In genomic region chr19:38898788-38899446, GRCh38 we compare ENCODE assay signal across 8 cellular contexts. TPM values are rescaled to one million over a fixed set of nuclear protein-coding genes. Genes with fewer than 3 reads are reported as not detected.
DNase-seq lines count a peak whose midpoint lies in the region; ATAC-seq, FAIRE-seq and TF ChIP-seq lines count a peak whose summit lies in the region.

No MANE protein-coding gene starts in this region.

- no peaks in the 10 kb centered on the region for H4K20me1 ChIP-seq in BLaER1
- H4K20me1 ChIP-seq in astrocyte (ENCODE audit: insufficient read depth, low read length): peaks cover 7% of the 10 kb centered on the region

- no peaks in the 10 kb centered on the region for H3K27me3 Mint-ChIP-seq in astrocyte (ENCODE audit: low read depth, unreplicated experiment)

- 25% methylated on average over 25 of the region's 25 CpGs for WGBS in HUES64
- WGBS in stomach, 5 donors: 4 to 9% (median 8%) methylated on average over 14 to 25 of the region's 25 CpGs

- H3K9me3 ChIP-seq in BLaER1: peaks cover 3% of the 10 kb centered on the region; the same call in 1 of the 2 replicates
- 0 out of 2 replicates have a peak, but pooled peaks cover 5% of the 10 kb centered on the region for H3K9me3 ChIP-seq in HUES64 (ENCODE audit: insufficient read depth, low read depth, low read length)
- no peaks in the 10 kb centered on the region for H3K9me3 ChIP-seq in astrocyte (ENCODE audit: insufficient read depth, low read depth, low read length)
- peaks cover 0 to 3% of the 10 kb centered on the region in 2 donors for H3K9me3 ChIP-seq in kidney (ENCODE audit: control insufficient read depth in 1 of 2, low read length in 2 of 2)
- no peaks in the 10 kb centered on the region for H3K9me3 ChIP-seq in stomach

- no peak for FAIRE-seq in astrocyte (lab: Jason Lieb, UNC)
- no peak for FAIRE-seq in kidney (lab: Jason Lieb, UNC)

- no peak for TF ChIP-seq CTCF in astrocyte (IDR thresholded peaks at IDR 0.05; ENCODE audit: insufficient read depth, low read depth, low read length)
- TF ChIP-seq CTCF in kidney (IDR thresholded peaks at IDR 0.05; ENCODE audit: borderline replicate concordance, extremely low read depth, insufficient read depth): no peak
- TF ChIP-seq CTCF in stomach (IDR thresholded peaks at IDR 0.05): no peak

- no peak for TF ChIP-seq EP300 in stomach (IDR thresholded peaks at IDR 0.05)

- H2AFZ ChIP-seq in astrocyte (ENCODE audit: low read depth, low read length): peak overlapping the region; percentile 95

- H3K4me2 ChIP-seq in BLaER1: peak overlapping the region; percentile 97
- H3K4me2 ChIP-seq in astrocyte (ENCODE audit: low read length): peak overlapping the region; percentile 89

- peak overlapping the region; percentile 87 for H3K4me3 ChIP-seq in BLaER1
- H3K4me3 ChIP-seq in HUES64 (ENCODE audit: low read length): peak overlapping the region; percentile 92
- H3K4me3 ChIP-seq in astrocyte (ENCODE audit: insufficient read depth, low read depth, low read length): peak overlapping the region; percentile 86
- peak overlapping the region; percentile 74 to 95 for H3K4me3 ChIP-seq in kidney (ENCODE audit: low read length in 2 of 2)
- peak overlapping the region; percentile 64 to 96 (median 74) for H3K4me3 ChIP-seq in stomach

- DNase-seq in astrocyte (ENCODE audit: low read depth) (peak; percentile 10), kidney (no peak), stomach (peak; percentile 27), NCI-H2196 treated with DMSO at 0.1 percent for 48 hours (lab: John Stamatoyannopoulos, UW; ENCODE audit: unreplicated experiment) (no peak), NCI-H2081 (lab: John Stamatoyannopoulos, UW) (no peak)

- peak overlapping the region; percentile 90 for H3K4me3 Mint-ChIP-seq in astrocyte (ENCODE audit: unreplicated experiment)

- ATAC-seq in GM18511 (IDR thresholded peaks at IDR 0.05; ENCODE audit: unreplicated experiment): no peak

- H3K27ac ChIP-seq in BLaER1 (peak overlapping the region; percentile 78), HUES64 (ENCODE audit: low read depth, low read length) (no peak overlapping the region), astrocyte (ENCODE audit: low read depth, low read length) (peak overlapping the region; percentile 92), kidney (ENCODE audit: low read depth in 2 of 2, low read length in 2 of 2) (peak overlapping the region; percentile 79 to 80), stomach (peak overlapping the region; percentile 89 to 99 (median 95))

- no peak for TF ChIP-seq POLR2A in stomach (IDR thresholded peaks at IDR 0.05)

- H3K36me3 Mint-ChIP-seq in astrocyte (ENCODE audit: low read depth, unreplicated experiment): no peaks in the 10 kb centered on the region

- H3K4me1 ChIP-seq in BLaER1: peaks cover 66% of the 10 kb centered on the region
- H3K4me1 ChIP-seq in HUES64 (ENCODE audit: insufficient read depth, low read length): peaks cover 5% of the 10 kb centered on the region; the same call in 1 of the 2 replicates
- H3K4me1 ChIP-seq in astrocyte (ENCODE audit: insufficient read depth, low read length): peaks cover 3% of the 10 kb centered on the region
- peaks cover 9 to 18% of the 10 kb centered on the region in 2 donors for H3K4me1 ChIP-seq in kidney (ENCODE audit: control insufficient read depth in 1 of 2, insufficient read depth in 1 of 2, low read depth in 1 of 2, low read length in 2 of 2)
- peaks cover 20 to 64% (median 37%) of the 10 kb centered on the region in 4 donors for H3K4me1 ChIP-seq in stomach

- no peaks in the 10 kb centered on the region for H3K27me3 ChIP-seq in BLaER1
- peaks cover 10% of the 10 kb centered on the region; the same call in 1 of the 2 replicates for H3K27me3 ChIP-seq in HUES64 (ENCODE audit: insufficient read depth, low read length)
- H3K27me3 ChIP-seq in astrocyte (ENCODE audit: insufficient read depth, low read length): no peaks in the 10 kb centered on the region
- no peaks in the 10 kb centered on the region for H3K27me3 ChIP-seq in stomach

- intact Hi-C loops in kidney (cut with DNase I): no loop called here
- intact Hi-C loops in stomach (cut with DNase I; ENCODE audit: low total_unique reads): no loop called here

- peaks cover 4% of the 10 kb centered on the region; the same call in 1 of the 2 replicates for H3K36me3 ChIP-seq in BLaER1
- no peaks in the 10 kb centered on the region for H3K36me3 ChIP-seq in HUES64 (ENCODE audit: insufficient read depth, low read length)
- no peaks in the 10 kb centered on the region for H3K36me3 ChIP-seq in astrocyte (ENCODE audit: insufficient read depth, low read length)
- H3K36me3 ChIP-seq in kidney (ENCODE audit: control insufficient read depth in 1 of 2, insufficient read depth in 2 of 2, low read length in 2 of 2): no peaks in the 10 kb centered on the region
- peaks cover 0 to 12% (median 4%) of the 10 kb centered on the region in 4 donors for H3K36me3 ChIP-seq in stomach

- H3K27ac Mint-ChIP-seq in astrocyte (ENCODE audit: unreplicated experiment): peak overlapping the region; percentile 92

- H3K9ac ChIP-seq in BLaER1 (peak overlapping the region; percentile 86), HUES64 (ENCODE audit: low read depth, low read length) (peak overlapping the region; percentile 2; the same call in 1 of the 2 replicates), astrocyte (ENCODE audit: low read length) (peak overlapping the region; percentile 91), kidney (ENCODE audit: low read length in 2 of 2) (peak overlapping the region; percentile 80 to 95)

- H3K79me2 ChIP-seq in astrocyte (ENCODE audit: insufficient read depth, low read length): peaks cover 31% of the 10 kb centered on the region

- H3K9me3 Mint-ChIP-seq in astrocyte (ENCODE audit: unreplicated experiment): peaks cover 1% of the 10 kb centered on the region

- peaks cover 4% of the 10 kb centered on the region for H3K4me1 Mint-ChIP-seq in astrocyte (ENCODE audit: low read depth, unreplicated experiment)

RNA-seq across cellular contexts. Expression of gene SIRT2, which starts 0.5 kb away (rescaled TPM):
- polyA plus RNA-seq in HUES64 (2013, experiment 1 of 2): 5.7 TPM
- 7.9 TPM for polyA plus RNA-seq in HUES64 (2013, experiment 2 of 2)
- 35.3 and 35.7 TPM in 2 replicates for total RNA-seq in astrocyte
- 36.0 TPM for total RNA-seq in kidney
- polyA plus RNA-seq in kidney (ENCODE audit: insufficient read depth, low read depth, low replicate concordance): 56.9 TPM
- 100 to 1,000 TPM in 1 of 5 donors, 10 to 100 TPM in 4; 21.1 to 764 (median 32.9) TPM for total RNA-seq in stomach
- 10 to 100 TPM; 31.6 to 46.6 (median 35.7) TPM for polyA plus RNA-seq in stomach

RNA-seq across cellular contexts. Expression of gene NFKBIB, which starts 0.9 kb away (rescaled TPM):
- 30.2 TPM for polyA plus RNA-seq in HUES64 (2013, experiment 1 of 2)
- 22.7 TPM for polyA plus RNA-seq in HUES64 (2013, experiment 2 of 2)
- total RNA-seq in astrocyte (19.3 and 21.7 TPM in 2 replicates), kidney (23.2 TPM), stomach (10 to 100 TPM in 2 of 5 donors, 1 to 10 TPM in 2, not detected in 1; 5.4 to 93.3 (median 15.4) TPM)
- polyA plus RNA-seq in kidney (ENCODE audit: insufficient read depth, low read depth, low replicate concordance) (37.6 TPM), stomach (10 to 100 TPM; 29.6 to 46.3 (median 44.0) TPM)

RNA-seq across cellular contexts. Expression of gene CCER2, which starts 13.1 kb away (rescaled TPM):
- 0.25 TPM for polyA plus RNA-seq in HUES64 (2013, experiment 1 of 2)
- polyA plus RNA-seq in HUES64 (2013, experiment 2 of 2): 0.95 TPM
- total RNA-seq in astrocyte: 0.36 and 0.89 TPM in 2 replicates
- 0.47 TPM for total RNA-seq in kidney
- not detected for polyA plus RNA-seq in kidney (ENCODE audit: insufficient read depth, low read depth, low replicate concordance)
- total RNA-seq in stomach: 1 to 10 TPM in 1 of 5 donors, not detected in 4; 3.9 TPM
- 1 to 10 TPM in 2 of 3 donors, under 1 TPM in 1; 0.68 to 1.2 (median 1.1) TPM for polyA plus RNA-seq in stomach

RNA-seq across cellular contexts. Expression of gene RINL, which starts 20.8 kb away (rescaled TPM):
- 3.3 TPM for polyA plus RNA-seq in HUES64 (2013, experiment 1 of 2)
- polyA plus RNA-seq in HUES64 (2013, experiment 2 of 2): 5.3 TPM
- total RNA-seq in astrocyte: 0.91 and 1.3 TPM in 2 replicates
- total RNA-seq in kidney: 13.0 TPM
- polyA plus RNA-seq in kidney (ENCODE audit: insufficient read depth, low read depth, low replicate concordance): 9.5 TPM
- total RNA-seq in stomach: 1 to 10 TPM in 4 of 5 donors, not detected in 1; 1.8 to 9.2 (median 3.4) TPM
- 10 to 100 TPM in 1 of 3 donors, 1 to 10 TPM in 2; 6.9 to 10.0 (median 9.3) TPM for polyA plus RNA-seq in stomach

RNA-seq across cellular contexts. Expression of gene SARS2, which starts 31.6 kb away (rescaled TPM):
- polyA plus RNA-seq in HUES64 (2013, experiment 1 of 2): 51.8 TPM
- 52.6 TPM for polyA plus RNA-seq in HUES64 (2013, experiment 2 of 2)
- total RNA-seq in astrocyte (21.1 and 24.8 TPM in 2 replicates), kidney (30.6 TPM), stomach (10 to 100 TPM in 2 of 5 donors, 1 to 10 TPM in 2, not detected in 1; 4.9 to 59.4 (median 18.2) TPM)
- polyA plus RNA-seq in kidney (ENCODE audit: insufficient read depth, low read depth, low replicate concordance) (34.8 TPM), stomach (10 to 100 TPM; 24.1 to 37.8 (median 31.4) TPM)

Comparison
In these comparisons a context has a peak if more than half of its experiments do, and no peak if none do; other contexts are left out.
1. H3K9ac ChIP-seq: peak in every context shown above with its lines; median percentile 91 in astrocyte; 88 in kidney; 86 in BLaER1; 2 in HUES64.
2. DNase-seq: peak in astrocyte (single experiment) and stomach (single experiment); none in kidney (single experiment), NCI-H2196 treated with DMSO at 0.1 percent for 48 hours (single experiment) and NCI-H2081 (0 of 2).
3. Peak in every context shown above with its lines, with median percentiles within 50 percentile points of each other: H3K4me3 ChIP-seq.